8 cellular contexts compared by ENCODE assay signal in genomic region chr16:47037396-47037745, GRCh38.
DNase-seq lines count a peak whose midpoint lies in the region; ATAC-seq and TF ChIP-seq lines count a peak whose summit lies in the region.

No MANE protein-coding gene starts in this region.

- BruUV-seq in HCT116 (replicated peaks; lab: Mats Ljungman, UMichigan): no TSS peak

- H3K9me3 ChIP-seq in HCT116 (ENCODE audit: control insufficient read depth in 1 of 2, insufficient read depth in 1 of 2, low read depth in 1 of 2, low read length in 2 of 2): no peaks in the 10 kb centered on the region
- H3K9me3 ChIP-seq in iPS-18a (ENCODE audit: control insufficient read depth, low read depth, low read length): no peaks in the 10 kb centered on the region

- H3K9me2 ChIP-seq in HCT116 (ENCODE audit: insufficient read depth): no peaks in the 10 kb centered on the region

- no peaks in the 10 kb centered on the region for H3K79me2 ChIP-seq in HCT116 (ENCODE audit: insufficient read depth, low read length)

- peaks cover 4% of the 10 kb centered on the region for H3K4me1 Mint-ChIP-seq in activated naive CD8-positive, alpha-beta T cell treated with anti-CD3 and anti-CD28 coated beads, Interleukin-2, amount 10 ng/mL, durations not matched to agents 7 days and 5 days

- intact Hi-C loops in HCT116 (cut with micrococcal nuclease): loop anchor here (2.0 to 5.0 kb wide), 5 partner anchors 90 to 1119 kb away; no protein-coding TSS in a partner anchor

- POLR2A ChIA-PET in HCT116 (lab: Charles Lee): interaction anchor here (0.7 to 1.1 kb wide), 4 partner anchors 18 to 1127 kb away, joined by 3 to 4 read pairs (median 4); partner anchors contain the start of gene DNAJA2
- POLR2A ChIA-PET in activated naive CD8-positive, alpha-beta T cell treated with anti-CD3 and anti-CD28 coated beads, Interleukin-2, amount 10 ng/mL, durations not matched to agents 7 days and 5 days (lab: Charles Lee): interaction anchor here (0.6 to 1.8 kb wide), 5 partner anchors 10 to 206 kb away, joined by 3 to 7 read pairs (median 4); partner anchors contain the start of genes C16orf87 and DNAJA2

- H2AFZ ChIP-seq in HCT116 (ENCODE audit: low read depth, low read length, poor library complexity, severe bottlenecking): peak overlapping the region; percentile 89

- H3K9ac ChIP-seq in HCT116 (ENCODE audit: low read length) (peak overlapping the region; percentile 69), iPS-18a (ENCODE audit: low read length) (peak overlapping the region; percentile 14)

- RAD21 ChIA-PET in HCT116 (lab: Charles Lee; ENCODE audit: low non-redundant PET in 1 of 2, low total read pairs in 2 of 2, uncharacterized antibody in 2 of 2, unreplicated experiment in 2 of 2): interaction anchor here (0.5 to 1.3 kb wide), 9 partner anchors 63 to 1128 kb away, joined by 3 to 9 read pairs (median 4); no protein-coding TSS in a partner anchor

- TF ChIP-seq CTCF in GM12875 (IDR thresholded peaks at IDR 0.05; ENCODE audit: borderline replicate concordance, insufficient read depth, low read depth, low read length): no peak
- TF ChIP-seq CTCF in HCT116 (IDR thresholded peaks at IDR 0.05 in 2 of 3, conservative IDR thresholded peaks at IDR 0.05 in 1 of 3; ENCODE audit: borderline replicate concordance in 1 of 3, insufficient read depth in 1 of 3, low read depth in 2 of 3, low read length in 2 of 3): no peak
- no peak for TF ChIP-seq CTCF in NB4 (IDR thresholded peaks at IDR 0.05; ENCODE audit: low read depth, low read length)

- H4K20me1 ChIP-seq in HCT116 (ENCODE audit: insufficient read depth): no peaks in the 10 kb centered on the region

- peak overlapping the region; percentile 96 for H3K4me2 ChIP-seq in HCT116 (ENCODE audit: low read length)

- DNase-seq in HCT116 (ENCODE audit: low read depth, low spot score) (no peak), NB4 (ENCODE audit: low read depth) (peak; percentile 22), NCI-H1092 (lab: John Stamatoyannopoulos, UW) (no peak), putamen (ENCODE audit: low spot score) (no peak)
- no peak for DNase-seq in activated naive CD8-positive, alpha-beta T cell treated with anti-CD3 and anti-CD28 coated beads, Interleukin-2, amount 10 ng/mL, durations not matched to agents 7 days and 5 days
- DNase-seq in stimulated activated CD4-positive, alpha-beta T cell treated with anti-CD3 and anti-CD28 coated beads, Interleukin-12 subunit alpha, Interleukin-12 subunit beta, amount 100 ng/mL, for 48 hours (ENCODE audit: low read depth in 2 of 3, low spot score in 1 of 3): peak in 2 of 3 donors; percentile 9 to 23

- peak overlapping the region; percentile 64 for H3K4me3 ChIP-seq in GM12875 (ENCODE audit: low read depth, low read length)
- peak overlapping the region; percentile 46 to 67 for H3K4me3 ChIP-seq in HCT116 (replicated peaks in 1 of 2; ENCODE audit: low read depth in 1 of 2, low read length in 2 of 2)
- H3K4me3 ChIP-seq in NB4 (ENCODE audit: low read depth, low read length): peak overlapping the region; percentile 25
- H3K4me3 ChIP-seq in iPS-18a (ENCODE audit: low read length): peak overlapping the region; percentile 69

- H3K27me3 ChIP-seq in HCT116 (ENCODE audit: insufficient read depth, low read length) (no peaks in the 10 kb centered on the region), iPS-18a (ENCODE audit: control insufficient read depth, insufficient read depth, low read length) (peaks cover 16% of the 10 kb centered on the region)

- peaks cover 15% of the 10 kb centered on the region for H3K27me3 Mint-ChIP-seq in activated naive CD8-positive, alpha-beta T cell treated with anti-CD3 and anti-CD28 coated beads, Interleukin-2, amount 10 ng/mL, durations not matched to agents 7 days and 5 days

- peaks cover 5 to 10% of the 10 kb centered on the region in 2 experiments; a peak in 2 of 4 replicates for H3K4me1 ChIP-seq in HCT116 (ENCODE audit: control insufficient read depth in 1 of 2, insufficient read depth in 2 of 2, low read length in 2 of 2)
- H3K4me1 ChIP-seq in iPS-18a (ENCODE audit: control insufficient read depth, low read depth, low read length): no peaks in the 10 kb centered on the region

- peak; percentile 61 for ATAC-seq in HCT116
- ATAC-seq in activated naive CD8-positive, alpha-beta T cell treated with anti-CD3 and anti-CD28 coated beads, Interleukin-2, amount 10 ng/mL, durations not matched to agents 7 days and 5 days (ENCODE audit: low read depth): peak; percentile 43

- TF ChIP-seq POLR2A in HCT116 (IDR thresholded peaks at IDR 0.05; ENCODE audit: borderline replicate concordance, extremely low read depth, insufficient read depth, insufficient read length) (no peak), NB4 (IDR thresholded peaks at IDR 0.05; ENCODE audit: extremely low read depth, insufficient read length) (no peak)

- H3K27ac Mint-ChIP-seq in activated naive CD8-positive, alpha-beta T cell treated with anti-CD3 and anti-CD28 coated beads, Interleukin-2, amount 10 ng/mL, durations not matched to agents 7 days and 5 days: peak overlapping the region; percentile 64

- no peak for TF ChIP-seq RAD21 in HCT116 (IDR thresholded peaks at IDR 0.05; ENCODE audit: low read depth)

- H3K9me3 Mint-ChIP-seq in activated naive CD8-positive, alpha-beta T cell treated with anti-CD3 and anti-CD28 coated beads, Interleukin-2, amount 10 ng/mL, durations not matched to agents 7 days and 5 days: no peaks in the 10 kb centered on the region

- CTCF ChIA-PET in HCT116 (lab: Charles Lee): interaction anchor here (0.7 to 3.1 kb wide), 26 partner anchors 9 to 1586 kb away, joined by 3 to 34 read pairs (median 5); partner anchors contain the start of gene ABCC12

- H3K27ac ChIP-seq in HCT116 (ENCODE audit: low read depth, low read length) (peak overlapping the region; percentile 43; the same call in 1 of the 2 replicates), iPS-18a (ENCODE audit: low read length) (no peak overlapping the region)

- H3K4me3 Mint-ChIP-seq in activated naive CD8-positive, alpha-beta T cell treated with anti-CD3 and anti-CD28 coated beads, Interleukin-2, amount 10 ng/mL, durations not matched to agents 7 days and 5 days: peak overlapping the region; percentile 68

- H3K36me3 ChIP-seq in HCT116 (ENCODE audit: control insufficient read depth in 1 of 2, insufficient read depth in 2 of 2, low read length in 2 of 2) (no peaks in the 10 kb centered on the region), iPS-18a (ENCODE audit: control insufficient read depth, low read depth, low read length) (no peaks in the 10 kb centered on the region)

- no peaks in the 10 kb centered on the region for H3K36me3 Mint-ChIP-seq in activated naive CD8-positive, alpha-beta T cell treated with anti-CD3 and anti-CD28 coated beads, Interleukin-2, amount 10 ng/mL, durations not matched to agents 7 days and 5 days

TF ChIP-seq in HCT116, 20 proteins besides CTCF, POLR2A, EP300 and RAD21:
- TF ChIP-seq ELF1 (IDR thresholded peaks at IDR 0.05; ENCODE audit: borderline replicate concordance, low read depth): no peak
- peak; percentile 74 for TF ChIP-seq TCF7L2 (IDR thresholded peaks at IDR 0.05; ENCODE audit: borderline replicate concordance, extremely low read depth, insufficient read depth, insufficient read length)

Comparison
In these comparisons a context has a peak if more than half of its experiments do, and no peak if none do; other contexts are left out.
1. DNase-seq: peak in NB4 (single experiment) and stimulated activated CD4-positive, alpha-beta T cell treated with anti-CD3 and anti-CD28 coated beads, Interleukin-12 subunit alpha, Interleukin-12 subunit beta, amount 100 ng/mL, for 48 hours (2 of 3); none in HCT116 (single experiment), activated naive CD8-positive, alpha-beta T cell treated with anti-CD3 and anti-CD28 coated beads, Interleukin-2, amount 10 ng/mL, durations not matched to agents 7 days and 5 days (single experiment), NCI-H1092 (single experiment) and putamen (single experiment).
2. Peak in every context shown above with its lines, with median percentiles within 50 percentile points of each other: H3K4me3 ChIP-seq.